8 cellular contexts compared by ENCODE assay signal in the genomic region with DNA sequence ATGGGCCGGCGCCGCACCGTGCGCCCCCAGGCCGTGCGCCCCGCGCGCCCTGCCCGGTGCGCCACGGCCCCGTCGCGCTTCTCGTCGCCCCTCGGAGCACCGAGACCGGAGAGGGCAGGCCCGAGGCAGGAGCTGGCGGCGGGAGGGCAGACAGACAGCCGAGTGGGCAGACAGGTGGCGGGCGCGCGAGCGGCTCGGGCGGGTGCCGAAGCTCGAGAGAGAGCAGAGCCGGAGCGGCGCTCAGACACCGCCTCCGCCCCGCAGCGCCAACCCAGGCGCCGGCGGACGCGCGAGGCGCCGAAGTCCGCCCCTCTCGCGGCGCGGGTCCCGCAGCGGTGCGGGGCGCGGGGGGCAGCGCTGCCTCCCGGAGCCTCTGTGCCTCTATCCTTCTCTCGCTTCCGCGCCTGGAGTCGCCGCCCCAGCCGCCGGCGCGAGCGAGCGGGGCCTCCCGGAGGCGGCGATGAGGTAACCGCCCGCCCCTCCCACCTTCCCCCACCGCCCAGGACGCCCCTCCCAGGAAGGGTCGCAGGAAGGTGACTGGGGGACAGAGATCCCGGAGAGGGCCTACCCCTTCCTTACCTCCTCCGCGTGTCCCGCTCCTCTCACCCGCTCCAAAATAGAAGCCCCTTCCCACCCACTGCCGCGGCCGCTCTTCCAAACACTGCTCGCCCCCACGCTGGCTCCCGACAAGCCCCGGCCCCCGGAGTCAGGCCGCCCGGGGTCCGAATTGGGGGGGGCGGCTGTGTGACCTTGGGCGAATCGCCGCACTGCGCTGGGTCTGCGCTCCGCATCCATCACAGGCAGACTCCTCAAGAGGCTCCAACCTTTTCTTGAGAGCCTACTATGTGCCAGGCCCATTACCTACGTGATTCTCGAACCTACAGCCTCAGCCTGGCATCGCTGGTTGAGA. TPM values are rescaled to one million over a fixed set of nuclear protein-coding genes. Genes with fewer than 3 reads are reported as not detected.
DNase-seq lines count a peak whose midpoint lies in the region; FAIRE-seq and TF ChIP-seq lines count a peak whose summit lies in the region.

A gene with protein sequence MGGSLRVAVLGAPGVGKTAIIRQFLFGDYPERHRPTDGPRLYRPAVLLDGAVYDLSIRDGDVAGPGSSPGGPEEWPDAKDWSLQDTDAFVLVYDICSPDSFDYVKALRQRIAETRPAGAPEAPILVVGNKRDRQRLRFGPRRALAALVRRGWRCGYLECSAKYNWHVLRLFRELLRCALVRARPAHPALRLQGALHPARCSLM (minus strand): TSS at position 412 of the 910 bp plus-strand sequence. CDS start 451 bp downstream, outside the sequence.

- in situ Hi-C loops in GM13976 (cut with MboI; ENCODE audit: low sequenced_read_pairs, unreplicated experiment) = no loop called here

- H3K27ac ChIP-seq in endothelial cell of umbilical vein (ENCODE audit: insufficient read depth, low read depth, low read length) (no peak within 1 kb of the TSS), trophoblast cell (ENCODE audit: low read depth, low read length) (no peak within 1 kb of the TSS)

- H3K9me1 ChIP-seq in endothelial cell of umbilical vein (replicated peaks; ENCODE audit: control insufficient read depth, extremely low read depth, insufficient read depth, low read length) = no peaks in the 10 kb centered on the region

- POLR2A ChIA-PET in endothelial cell of umbilical vein (lab: Charles Lee) = no interaction called here

- H3K4me1 ChIP-seq in ES-I3 (ENCODE audit: insufficient read depth, low read length) (peaks cover 4% of the 10 kb centered on the region; the same call in 1 of the 2 replicates), endothelial cell of umbilical vein (ENCODE audit: control insufficient read depth, extremely low read depth, insufficient read depth, low read length) (peaks cover 10% of the 10 kb centered on the region), trophoblast cell (ENCODE audit: control insufficient read depth in 1 of 2, insufficient read depth in 2 of 2, low read length in 2 of 2) (peaks cover 10 to 16% of the 10 kb centered on the region in 2 experiments), BE2C (peaks cover 7% of the 10 kb centered on the region)

- H2AFZ ChIP-seq in endothelial cell of umbilical vein (ENCODE audit: low read depth, low read length) (no peak within 1 kb of the TSS), trophoblast cell (ENCODE audit: insufficient read depth, low read length, poor library complexity) (no peak within 1 kb of the TSS)

- H3K23ac ChIP-seq in trophoblast cell (ENCODE audit: low read length) = no peak within 1 kb of the TSS

- TF ChIP-seq POLR2A in endothelial cell of umbilical vein (IDR thresholded peaks at IDR 0.05; ENCODE audit: low read depth, low read length) = no peak

- no peak within 1 kb of the TSS for H2BK120ac ChIP-seq in trophoblast cell (ENCODE audit: insufficient read depth, low read length, poor library complexity)

- H3K4me3 ChIP-seq in endothelial cell of umbilical vein (replicated peaks in 1 of 3; ENCODE audit: insufficient read depth in 1 of 3, low read depth in 1 of 3, low read length in 3 of 3) (peak within 1 kb of the TSS in 1 of 3 experiments; percentile 25), trophoblast cell (ENCODE audit: low read depth, low read length) (peak within 1 kb of the TSS; percentile 45), BE2C (ENCODE audit: low read depth, low read length) (no peak within 1 kb of the TSS; the same call in 1 of the 2 replicates)

- dilution Hi-C loops in endothelial cell of umbilical vein (cut with MboI; ENCODE audit: extremely low pct_ligation_motif_present, low sequenced_read_pairs) = no loop called here

- CTCF ChIA-PET in endothelial cell of umbilical vein (lab: Charles Lee) = no interaction called here

- H2AK5ac ChIP-seq in trophoblast cell (ENCODE audit: low read length) = no peak within 1 kb of the TSS

- no peak within 1 kb of the TSS for H4K12ac ChIP-seq in trophoblast cell (ENCODE audit: low read depth, low read length)

- no peak within 1 kb of the TSS for H2BK5ac ChIP-seq in trophoblast cell (ENCODE audit: low read depth, low read length, poor library complexity)

- H4K91ac ChIP-seq in trophoblast cell (ENCODE audit: low read depth, low read length) = no peak within 1 kb of the TSS

- FAIRE-seq in endothelial cell of umbilical vein (lab: Jason Lieb, UNC) = no peak

- no TSS peak for BruUV-seq in endothelial cell of umbilical vein (replicated peaks; lab: Mats Ljungman, UMichigan)

- peak; percentile 72 for DNase-seq in NCI-H69 (lab: John Stamatoyannopoulos, UW)
- DNase-seq in endothelial cell of umbilical vein (ENCODE audit: low read depth, low spot score) = no peak
- DNase-seq in trophoblast cell = peak in 1 of 2 donors; percentile 16
- DNase-seq in activated effector memory CD4-positive, alpha-beta T cell treated with Interleukin-2 at 50 U/mL for 16 hours = no peak
- DNase-seq in GM13976 (ENCODE audit: low spot score) = no peak
- no peak for DNase-seq in BE2C
- DNase-seq in NCI-H2107 treated with DMSO at 0.1 percent for 48 hours (lab: John Stamatoyannopoulos, UW; ENCODE audit: unreplicated experiment) = no peak

- H3K4ac ChIP-seq in trophoblast cell (ENCODE audit: low read depth, low read length) = no peak within 1 kb of the TSS

- H3K9me3 ChIP-seq in ES-I3 (ENCODE audit: control insufficient read depth, insufficient read depth, low read length) = no peaks in the 10 kb centered on the region; the same call in 1 of the 2 replicates
- H3K9me3 ChIP-seq in endothelial cell of umbilical vein (replicated peaks; ENCODE audit: control insufficient read depth, insufficient read depth, low read length) = no peaks in the 10 kb centered on the region
- peaks cover 3% of the 10 kb centered on the region for H3K9me3 ChIP-seq in trophoblast cell (ENCODE audit: insufficient read depth, low read depth, low read length)
- H3K9me3 ChIP-seq in BE2C = no peaks in the 10 kb centered on the region

- peak within 1 kb of the TSS; percentile 13 for H3K18ac ChIP-seq in trophoblast cell (ENCODE audit: low read length)

- H3K79me2 ChIP-seq in endothelial cell of umbilical vein (ENCODE audit: control insufficient read depth, insufficient read depth, low read length) (no peaks in the 10 kb centered on the region), trophoblast cell (ENCODE audit: control insufficient read depth, insufficient read depth, low read length, poor library complexity) (no peaks in the 10 kb centered on the region)

- TF ChIP-seq CTCF in endothelial cell of umbilical vein (IDR thresholded peaks at IDR 0.05; ENCODE audit: extremely low read depth in 1 of 2, insufficient read depth in 1 of 2, low read depth in 1 of 2, low read length in 2 of 2) (no peak), GM13976 (IDR thresholded peaks at IDR 0.05; ENCODE audit: borderline replicate concordance, control extremely low read depth, extremely low read depth, insufficient read depth, missing control alignments) (no peak), BE2C (IDR thresholded peaks at IDR 0.05; ENCODE audit: low read depth, low read length) (no peak)

- no peak within 1 kb of the TSS for H3K14ac ChIP-seq in trophoblast cell (ENCODE audit: low read length)

- no CpG with 5 or more reads among the region's 106 CpGs for WGBS in trophoblast cell (ENCODE audit: extremely low coverage, insufficient coverage, insufficient read length)

- peak within 1 kb of the TSS; percentile 55 for H3K9ac ChIP-seq in ES-I3 (ENCODE audit: low read depth, low read length)
- no peak within 1 kb of the TSS for H3K9ac ChIP-seq in endothelial cell of umbilical vein (replicated peaks; ENCODE audit: extremely low read depth, insufficient read depth, low read length)
- H3K9ac ChIP-seq in trophoblast cell (ENCODE audit: low read length) = no peak within 1 kb of the TSS

- intact Hi-C loops in endothelial cell of umbilical vein (cut with micrococcal nuclease) = no loop called here

- no peak within 1 kb of the TSS for H2BK12ac ChIP-seq in trophoblast cell (ENCODE audit: low read length)

- H3K36me3 ChIP-seq in ES-I3 (ENCODE audit: insufficient read depth, low read length) (no peaks in the 10 kb centered on the region), endothelial cell of umbilical vein (ENCODE audit: control insufficient read depth in 2 of 2, extremely low read depth in 1 of 2, insufficient read depth in 2 of 2, low read length in 2 of 2) (peaks cover 0 to 4% of the 10 kb centered on the region in 2 experiments), trophoblast cell (ENCODE audit: control insufficient read depth in 1 of 2, insufficient read depth in 2 of 2, low read length in 2 of 2) (peaks cover 7 to 9% of the 10 kb centered on the region in 2 experiments), BE2C (no peaks in the 10 kb centered on the region)

- no peaks in the 10 kb centered on the region for H4K20me1 ChIP-seq in endothelial cell of umbilical vein (replicated peaks; ENCODE audit: control insufficient read depth, extremely low read depth, insufficient read depth, low read length)

- H3K27me3 ChIP-seq in endothelial cell of umbilical vein (ENCODE audit: control insufficient read depth in 2 of 2, insufficient read depth in 2 of 2, low read length in 2 of 2) = peaks cover 29% of the 10 kb centered on the region in 2 experiments
- peaks cover 31% of the 10 kb centered on the region for H3K27me3 ChIP-seq in trophoblast cell (ENCODE audit: insufficient read depth, low read length)
- H3K27me3 ChIP-seq in BE2C = peaks cover 52% of the 10 kb centered on the region

- peak within 1 kb of the TSS; percentile 43 for H3K4me2 ChIP-seq in endothelial cell of umbilical vein (ENCODE audit: insufficient read depth, low read length)
- H3K4me2 ChIP-seq in trophoblast cell (ENCODE audit: low read length) = peak within 1 kb of the TSS; percentile 72

- no peak within 1 kb of the TSS for H4K8ac ChIP-seq in trophoblast cell (ENCODE audit: low read depth, low read length)

- H3K79me1 ChIP-seq in trophoblast cell (ENCODE audit: low read length) = peaks cover 2% of the 10 kb centered on the region

TF ChIP-seq in endothelial cell of umbilical vein, 7 proteins besides CTCF, POLR2A, EP300 and RAD21 (continues in another document):
- TF ChIP-seq EZH2 (IDR thresholded peaks at IDR 0.05; ENCODE audit: borderline replicate concordance, low read depth, low read length, severe bottlenecking) = peak; percentile 20
- TF ChIP-seq GATA2 (IDR thresholded peaks at IDR 0.05; ENCODE audit: insufficient read depth, insufficient read length, low read depth, low read length) = no peak
- TF ChIP-seq JUN (IDR thresholded peaks at IDR 0.05; ENCODE audit: borderline replicate concordance, insufficient read depth, insufficient read length, low read depth) = no peak

RNA-seq across cellular contexts. Expression of the gene that starts here (rescaled TPM):
- 1.3 and 1.9 TPM in 2 replicates for total RNA-seq in endothelial cell of umbilical vein
- polyA plus RNA-seq in endothelial cell of umbilical vein = 1.1 TPM in 2 replicates
- polyA plus RNA-seq in endothelial cell of umbilical vein (2011; cell fraction: cytosol; rRNA removed) = 0.46 and 0.54 TPM in 2 replicates
- polyA plus RNA-seq in endothelial cell of umbilical vein (2011; cell fraction: nucleus; rRNA removed) = 3.4 and 3.6 TPM in 2 replicates
- 0.23 and 1.4 TPM in 2 replicates for polyA plus RNA-seq in endothelial cell of umbilical vein (2012)
- 0.47 TPM in 1 of 2 replicates, not detected in the other for polyA minus RNA-seq in endothelial cell of umbilical vein
- polyA minus RNA-seq in endothelial cell of umbilical vein (2011; cell fraction: cytosol; rRNA and poly(A)+ RNA removed) = not detected
- 0.96 TPM in 1 of 2 replicates, not detected in the other for polyA minus RNA-seq in endothelial cell of umbilical vein (2011; cell fraction: nucleus; rRNA and poly(A)+ RNA removed)
- 1.1 and 1.2 TPM in 2 replicates for polyA plus RNA-seq in trophoblast cell (2013)
- not detected for polyA plus RNA-seq in BE2C (2012; ENCODE audit: insufficient read depth, insufficient read length, low read depth)
